15 cellular contexts compared by ENCODE assay signal in genomic region chr2:8538951-8539621, GRCh38.
DNase-seq lines count a peak whose midpoint lies in the region; ATAC-seq and TF ChIP-seq lines count a peak whose summit lies in the region.
"Had no signal": no experiment of that assay in that cellular context is flagged by ENCODE, and none has a peak within 500 bp of the region (broad histone marks: within the 10 kb centered on the region; RNA-seq: fewer than 3 reads in every experiment).

No MANE protein-coding gene starts in this region.

- H3K4me3 Mint-ChIP-seq in activated T-helper 2 cell treated with anti-CD3 and anti-CD28 coated beads, Interferon-gamma antibody, Interleukin-2, Interleukin-4, amounts not matched to agents 10 μg/mL and 5 μg/mL and 100 μg/mL, durations not matched to agents 14 hours and 24 hours and 36 hours (ENCODE audit: low read depth), result no peak overlapping the region
- H3K4me3 Mint-ChIP-seq in neural progenitor cell, result no peak overlapping the region
- no peak overlapping the region for H3K4me3 Mint-ChIP-seq in chondrocyte (ENCODE audit: unreplicated experiment)
- H3K4me3 Mint-ChIP-seq: memory B cell had no signal

- no peak overlapping the region for H3K4me2 ChIP-seq in neural progenitor cell

- H2AFZ ChIP-seq in neural progenitor cell (replicated peaks), result no peak overlapping the region

- H3K27ac ChIP-seq in left ventricle myocardium inferior (replicated peaks) (peak overlapping the region; percentile 50), neural progenitor cell (no peak overlapping the region), vagina (peak overlapping the region; percentile 40)
- H3K27ac ChIP-seq: tibial artery had no signal

- intact Hi-C loops in left ventricle myocardium inferior (cut with micrococcal nuclease), result no loop called here
- intact Hi-C loops in left cardiac atrium (cut with DNase I), result no loop called here
- intact Hi-C loops in activated T-helper 2 cell treated with anti-CD3 and anti-CD28 coated beads, Interferon-gamma antibody, Interleukin-2, Interleukin-4, amounts not matched to agents 10 μg/mL and 5 μg/mL and 100 μg/mL, durations not matched to agents 14 hours and 24 hours and 36 hours (cut with micrococcal nuclease), result no loop called here
- intact Hi-C loops in vagina (cut with DNase I), result loop anchor here (5.0 kb wide), 1 partner anchor 143 kb away; the partner anchor contains the start of gene ID2

- H3K27me3 ChIP-seq in left ventricle myocardium inferior (ENCODE audit: low read depth), result no peaks in the 10 kb centered on the region
- no peaks in the 10 kb centered on the region for H3K27me3 ChIP-seq in neural progenitor cell
- no peaks in the 10 kb centered on the region for H3K27me3 ChIP-seq in vagina
- H3K27me3 ChIP-seq: dorsolateral prefrontal cortex, MG63, tibial artery had no signal

- peaks cover 54% of the 10 kb centered on the region for H3K4me1 ChIP-seq in left ventricle myocardium inferior
- peaks cover 7% of the 10 kb centered on the region for H3K4me1 ChIP-seq in neural progenitor cell
- H3K4me1 ChIP-seq in vagina, result peaks cover 71% of the 10 kb centered on the region

- no peaks in the 10 kb centered on the region for H3K79me2 ChIP-seq in neural progenitor cell (ENCODE audit: low read depth)

- no peak for TF ChIP-seq POLR2A in vagina (IDR thresholded peaks at IDR 0.05)

- no peak overlapping the region for H3K9ac ChIP-seq in neural progenitor cell

- H3K36me3 ChIP-seq in left ventricle myocardium inferior (no peaks in the 10 kb centered on the region), neural progenitor cell (no peaks in the 10 kb centered on the region), vagina (no peaks in the 10 kb centered on the region)
- H3K36me3 ChIP-seq: MG63, tibial artery had no signal

- ATAC-seq in left cardiac atrium (no peak), GM19351 (IDR thresholded peaks at IDR 0.05; ENCODE audit: unreplicated experiment) (no peak)
- ATAC-seq: GM12878 had no signal

- DNase-seq in left ventricle myocardium inferior (peak; percentile 29), left cardiac atrium (no peak), neural progenitor cell (ENCODE audit: low spot score) (no peak), vagina (ENCODE audit: extremely low spot score in 2 of 2) (no peak), chondrocyte (ENCODE audit: low spot score) (no peak), NOMO-1 treated with DMSO at 0.1 percent for 48 hours (lab: John Stamatoyannopoulos, UW; ENCODE audit: unreplicated experiment) (no peak)
- DNase-seq in activated T-helper 2 cell treated with anti-CD3 and anti-CD28 coated beads, Interferon-gamma antibody, Interleukin-2, Interleukin-4, amounts not matched to agents 10 μg/mL and 5 μg/mL and 100 μg/mL, durations not matched to agents 14 hours and 24 hours and 36 hours (ENCODE audit: low spot score), result no peak
- DNase-seq: C1 segment of cervical spinal cord, dorsolateral prefrontal cortex, MG63, NCI-H2081 treated with DMSO at 0.1 percent for 48 hours had no signal

- no peaks in the 10 kb centered on the region for H4K20me1 ChIP-seq in neural progenitor cell (ENCODE audit: low read depth)

- H3K9me3 Mint-ChIP-seq in activated T-helper 2 cell treated with anti-CD3 and anti-CD28 coated beads, Interferon-gamma antibody, Interleukin-2, Interleukin-4, amounts not matched to agents 10 μg/mL and 5 μg/mL and 100 μg/mL, durations not matched to agents 14 hours and 24 hours and 36 hours, result no peaks in the 10 kb centered on the region
- H3K9me3 Mint-ChIP-seq in neural progenitor cell (no peaks in the 10 kb centered on the region), chondrocyte (ENCODE audit: low read depth) (no peaks in the 10 kb centered on the region)
- H3K9me3 Mint-ChIP-seq: memory B cell had no signal

- no peaks in the 10 kb centered on the region for H3F3A ChIP-seq in neural progenitor cell (ENCODE audit: low read depth)

- H3K27ac Mint-ChIP-seq in activated T-helper 2 cell treated with anti-CD3 and anti-CD28 coated beads, Interferon-gamma antibody, Interleukin-2, Interleukin-4, amounts not matched to agents 10 μg/mL and 5 μg/mL and 100 μg/mL, durations not matched to agents 14 hours and 24 hours and 36 hours, result peak overlapping the region; percentile 99
- H3K27ac Mint-ChIP-seq in neural progenitor cell, result peak overlapping the region; percentile 92
- H3K27ac Mint-ChIP-seq in chondrocyte (ENCODE audit: unreplicated experiment), result no peak overlapping the region
- H3K27ac Mint-ChIP-seq: memory B cell had no signal

- TF ChIP-seq CTCF in left ventricle myocardium inferior (IDR thresholded peaks at IDR 0.05; ENCODE audit: borderline replicate concordance) (no peak), neural progenitor cell (IDR thresholded peaks at IDR 0.05) (no peak), vagina (IDR thresholded peaks at IDR 0.05) (no peak), chondrocyte (IDR thresholded peaks at IDR 0.05) (no peak)

- no peaks in the 10 kb centered on the region for H3K27me3 Mint-ChIP-seq in activated T-helper 2 cell treated with anti-CD3 and anti-CD28 coated beads, Interferon-gamma antibody, Interleukin-2, Interleukin-4, amounts not matched to agents 10 μg/mL and 5 μg/mL and 100 μg/mL, durations not matched to agents 14 hours and 24 hours and 36 hours (ENCODE audit: low read depth)
- H3K27me3 Mint-ChIP-seq in neural progenitor cell (ENCODE audit: insufficient read depth, low read depth) (peaks cover 9% of the 10 kb centered on the region), chondrocyte (ENCODE audit: low read depth) (no peaks in the 10 kb centered on the region)

- H3K4me3 ChIP-seq in left ventricle myocardium inferior, result no peak overlapping the region
- H3K4me3 ChIP-seq in neural progenitor cell, result no peak overlapping the region
- no peak overlapping the region for H3K4me3 ChIP-seq in vagina
- H3K4me3 ChIP-seq: dorsolateral prefrontal cortex, GM12878, MG63, tibial artery had no signal

- H3K9me3 ChIP-seq in left ventricle myocardium inferior (replicated peaks) (no peaks in the 10 kb centered on the region), neural progenitor cell (ENCODE audit: low read depth) (no peaks in the 10 kb centered on the region), vagina (no peaks in the 10 kb centered on the region)
- H3K9me3 ChIP-seq: MG63, tibial artery had no signal

- H3K4me1 Mint-ChIP-seq in activated T-helper 2 cell treated with anti-CD3 and anti-CD28 coated beads, Interferon-gamma antibody, Interleukin-2, Interleukin-4, amounts not matched to agents 10 μg/mL and 5 μg/mL and 100 μg/mL, durations not matched to agents 14 hours and 24 hours and 36 hours (ENCODE audit: low read depth), result peaks cover 66% of the 10 kb centered on the region
- H3K4me1 Mint-ChIP-seq in neural progenitor cell (peaks cover 68% of the 10 kb centered on the region), chondrocyte (ENCODE audit: low read depth) (peaks cover 35% of the 10 kb centered on the region)

- no peaks in the 10 kb centered on the region for H3K36me3 Mint-ChIP-seq in activated T-helper 2 cell treated with anti-CD3 and anti-CD28 coated beads, Interferon-gamma antibody, Interleukin-2, Interleukin-4, amounts not matched to agents 10 μg/mL and 5 μg/mL and 100 μg/mL, durations not matched to agents 14 hours and 24 hours and 36 hours (ENCODE audit: low read depth)
- H3K36me3 Mint-ChIP-seq in neural progenitor cell (no peaks in the 10 kb centered on the region), chondrocyte (ENCODE audit: low read depth) (no peaks in the 10 kb centered on the region)
- H3K36me3 Mint-ChIP-seq: memory B cell had no signal
